Comparison of ENCODE assay signal across 24 cellular contexts in the genomic region with DNA sequence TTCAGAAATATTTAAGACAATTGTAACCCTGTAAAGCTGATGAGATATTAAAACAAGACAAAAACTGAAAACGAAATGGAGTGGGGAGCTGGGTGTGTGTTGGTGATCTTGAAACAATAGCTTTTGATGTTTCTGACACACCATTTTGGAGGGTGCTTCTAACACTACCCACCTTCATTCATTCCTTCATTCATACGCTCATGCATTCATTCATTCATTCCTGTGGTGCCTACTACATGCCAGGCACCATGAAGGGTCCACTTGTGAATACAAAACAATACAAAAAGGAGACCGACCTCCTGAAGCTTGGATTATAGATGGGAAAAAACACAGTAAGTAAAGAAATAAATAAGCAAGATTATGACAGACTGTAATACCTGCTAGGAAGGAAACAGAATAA.
DNase-seq lines count a peak whose midpoint lies in the region; ATAC-seq, FAIRE-seq and TF ChIP-seq lines count a peak whose summit lies in the region.
"Had no signal": no experiment of that assay in that cellular context is flagged by ENCODE, and none has a peak within 500 bp of the region (broad histone marks: within the 10 kb centered on the region; RNA-seq: fewer than 3 reads in every experiment).

No MANE protein-coding gene starts in this region.

- H3K79me2 ChIP-seq in HepG2 (ENCODE audit: insufficient read depth, low read length) (peaks cover 38% of the 10 kb centered on the region), SU-DHL-6 (ENCODE audit: insufficient read depth, low read length) (peaks cover 72% of the 10 kb centered on the region)

- peak overlapping the region; percentile 51 for H3K27ac Mint-ChIP-seq in memory B cell
- H3K27ac Mint-ChIP-seq: nephron progenitor cell had no signal

- FAIRE-seq in HepG2 (lab: Jason Lieb, UNC): no peak
- FAIRE-seq: GM12891, kidney, pancreas had no signal

- H2AFZ ChIP-seq in HepG2 (ENCODE audit: low read length) (no peak overlapping the region), SU-DHL-6 (ENCODE audit: low read depth, low read length, severe bottlenecking) (no peak overlapping the region)

- peaks cover 44% of the 10 kb centered on the region for H3K4me1 Mint-ChIP-seq in memory B cell

- H3K36me3 ChIP-seq in HepG2 (replicated peaks in 1 of 2; ENCODE audit: control insufficient read depth in 1 of 2, insufficient read depth in 2 of 2, low read length in 2 of 2): peaks cover 6 to 23% of the 10 kb centered on the region in 2 experiments; a peak in 4 of 5 replicates
- no peaks in the 10 kb centered on the region for H3K36me3 ChIP-seq in right lobe of liver
- H3K36me3 ChIP-seq in SU-DHL-6 (ENCODE audit: low read length): no peaks in the 10 kb centered on the region
- H3K36me3 ChIP-seq in stomach: peaks cover 0 to 4% (median 0%) of the 10 kb centered on the region in 4 donors
- H3K36me3 ChIP-seq: heart left ventricle, pancreas, right atrium auricular region, upper lobe of left lung had no signal

- POLR2A ChIA-PET in HepG2 (lab: Yijun Ruan, JAX): interaction anchor here (2.9 kb wide), 1 partner anchor 13 kb away, joined by 10 read pairs; no protein-coding TSS in a partner anchor

- H3K9ac ChIP-seq in HepG2 (ENCODE audit: insufficient read depth, low read depth, low read length): no peak overlapping the region
- no peak overlapping the region for H3K9ac ChIP-seq in SU-DHL-6 (ENCODE audit: low read length)

- CTCF ChIA-PET in HepG2 (lab: Yijun Ruan, JAX; ENCODE audit: low intra/inter-chr PET ratio, low total read pairs): no interaction called here

- peaks cover 10% of the 10 kb centered on the region; the same call in 1 of the 2 replicates for H3F3A ChIP-seq in SU-DHL-6 (ENCODE audit: insufficient read depth)

- no peak overlapping the region for H3K4me3 Mint-ChIP-seq in memory B cell
- H3K4me3 Mint-ChIP-seq: nephron progenitor cell had no signal

- DNase-seq in HepG2 (ENCODE audit: low spot score): no peak
- no peak for DNase-seq in right lobe of liver
- no peak for DNase-seq in memory B cell (ENCODE audit: low spot score in 2 of 2)
- no peak for DNase-seq in NCI-H2081 (lab: John Stamatoyannopoulos, UW)
- DNase-seq in kidney glomerular epithelial cell (lab: John Stamatoyannopoulos, UW): no peak
- no peak for DNase-seq in stomach
- DNase-seq: activated CD4-positive, CD25-positive, alpha-beta regulatory T cell; activated T-cell treated with anti-CD3 and anti-CD28 coated beads, Interleukin-2, amount 50 U/mL, for 1 hour; central memory CD4-positive, alpha-beta T cell; foreskin fibroblast; heart left ventricle; kidney; NCI-H187; NCI-H526; nephron progenitor cell; pancreas; SHP77; stimulated activated CD4-positive, alpha-beta T cell treated with anti-CD3 and anti-CD28 coated beads, Interleukin-2, amount 100 ng/mL, for 48 hours; substantia nigra; upper lobe of left lung had no signal

- H3K4me2 ChIP-seq in HepG2 (ENCODE audit: low read depth, low read length) (no peak overlapping the region), SU-DHL-6 (ENCODE audit: low read depth, low read length, poor library complexity, severe bottlenecking) (no peak overlapping the region)

- H3K9me3 Mint-ChIP-seq in memory B cell: no peaks in the 10 kb centered on the region

- H3K9me2 ChIP-seq in SU-DHL-6 (replicated peaks; ENCODE audit: insufficient read depth, low read length): no peaks in the 10 kb centered on the region

- BruUV-seq in HepG2 (replicated peaks; lab: Mats Ljungman, UMichigan): no TSS peak

- no peak for TF ChIP-seq EP300 in HepG2 (IDR thresholded peaks at IDR 0.05; ENCODE audit: low read depth in 2 of 2, low read length in 2 of 2)
- no peak for TF ChIP-seq EP300 in HepG2 (CRISPR knock-in tag; IDR thresholded peaks at IDR 0.05; ENCODE audit: borderline replicate concordance)
- TF ChIP-seq EP300 in stomach (IDR thresholded peaks at IDR 0.05): no peak

- WGBS in HepG2 (ENCODE audit: low lambda C conversion rate): 98% methylated on average over 3 of the region's 3 CpGs
- 93% methylated on average over 3 of the region's 3 CpGs for WGBS in right lobe of liver (ENCODE audit: insufficient coverage, low coverage, low lambda C conversion rate, missing lambda C conversion rate)
- WGBS in stomach, 5 donors: 76 to 91% (median 82%) methylated on average over 3 of the region's 3 CpGs

- ATAC-seq in HepG2: no peak
- no peak for ATAC-seq in right lobe of liver
- no peak for ATAC-seq in memory B cell (ENCODE audit: low read depth)
- ATAC-seq: heart left ventricle had no signal

- no peak for TF ChIP-seq RAD21 in HepG2 (CRISPR knock-in tag; IDR thresholded peaks at IDR 0.05)

- in situ Hi-C loops in HepG2 (cut with HindIII; ENCODE audit: extremely low pct_ligation_motif_present, low pct_unique_long_range_greater_than_20kb): no loop called here

- TF ChIP-seq CTCF in HepG2 (CRISPR knock-in tag; IDR thresholded peaks at IDR 0.05): no peak
- no peak for TF ChIP-seq CTCF in right lobe of liver (IDR thresholded peaks at IDR 0.05)
- no peak for TF ChIP-seq CTCF in SU-DHL-6 (IDR thresholded peaks at IDR 0.05; ENCODE audit: insufficient read depth, low read length, poor library complexity, severe bottlenecking)
- no peak for TF ChIP-seq CTCF in stomach (IDR thresholded peaks at IDR 0.05)

- H3K9me3 ChIP-seq in HepG2 (ENCODE audit: low read length) (no peaks in the 10 kb centered on the region), right lobe of liver (no peaks in the 10 kb centered on the region), SU-DHL-6 (ENCODE audit: insufficient read depth, low read length) (no peaks in the 10 kb centered on the region), stomach (no peaks in the 10 kb centered on the region)
- H3K9me3 ChIP-seq: heart left ventricle, pancreas, right atrium auricular region, upper lobe of left lung had no signal

- H3K27me3 Mint-ChIP-seq in memory B cell: no peaks in the 10 kb centered on the region

- no peak overlapping the region for H3K27ac ChIP-seq in HepG2 (ENCODE audit: extremely low read length, insufficient read depth, low read length)
- no peak overlapping the region for H3K27ac ChIP-seq in right lobe of liver
- H3K27ac ChIP-seq in SU-DHL-6 (ENCODE audit: low read depth, low read length): 0 out of 2 replicates have a peak overlapping the region, but pooled peaks have one; percentile 14
- no peak overlapping the region for H3K27ac ChIP-seq in stomach
- H3K27ac ChIP-seq: C4-2B, heart left ventricle, pancreas, right atrium auricular region had no signal

- H3K36me3 Mint-ChIP-seq in memory B cell: peaks cover 10% of the 10 kb centered on the region

- H3K27me3 ChIP-seq in HepG2 (ENCODE audit: control insufficient read depth in 1 of 2, insufficient read depth in 2 of 2, low read length in 2 of 2) (no peaks in the 10 kb centered on the region), right lobe of liver (no peaks in the 10 kb centered on the region), SU-DHL-6 (ENCODE audit: low read length) (no peaks in the 10 kb centered on the region), stomach (no peaks in the 10 kb centered on the region)
- H3K27me3 ChIP-seq: heart left ventricle, pancreas, right atrium auricular region, upper lobe of left lung had no signal

- H3K4me3 ChIP-seq in HepG2 (replicated peaks in 1 of 3; ENCODE audit: insufficient read depth in 1 of 3, low read depth in 2 of 3, low read length in 3 of 3) (no peak overlapping the region), right lobe of liver (no peak overlapping the region), SU-DHL-6 (ENCODE audit: insufficient read depth, low read length, poor library complexity, severe bottlenecking) (no peak overlapping the region), stomach (no peak overlapping the region)
- H3K4me3 ChIP-seq: heart left ventricle, pancreas, right atrium auricular region, upper lobe of left lung had no signal

- no peaks in the 10 kb centered on the region for H4K20me1 ChIP-seq in HepG2 (ENCODE audit: insufficient read depth, low read length)
- no peaks in the 10 kb centered on the region for H4K20me1 ChIP-seq in SU-DHL-6 (ENCODE audit: low read depth, low read length)

- intact Hi-C loops in HepG2 (cut with micrococcal nuclease; ENCODE audit: unreplicated experiment) (loop anchor here (10.0 kb wide), 1 partner anchor 142 kb away; no protein-coding TSS in a partner anchor), right lobe of liver (cut with DNase I) (no loop called here), stomach (cut with DNase I; ENCODE audit: low total_unique reads) (no loop called here)

- TF ChIP-seq POLR2A in HepG2 (IDR thresholded peaks at IDR 0.05; ENCODE audit: insufficient read depth in 1 of 2, low read depth in 2 of 2, low read length in 2 of 2) (no peak), right lobe of liver (IDR thresholded peaks at IDR 0.05) (no peak), stomach (IDR thresholded peaks at IDR 0.05) (no peak)

- peaks cover 57% of the 10 kb centered on the region for H3K4me1 ChIP-seq in HepG2 (ENCODE audit: insufficient read depth, low read length)
- peaks cover 0 to 23% (median 9%) of the 10 kb centered on the region in 4 donors for H3K4me1 ChIP-seq in right lobe of liver
- H3K4me1 ChIP-seq in stomach: peaks cover 15 to 42% (median 28%) of the 10 kb centered on the region in 4 donors

TF ChIP-seq in HepG2, 621 proteins besides CTCF, POLR2A, EP300 and RAD21:
- TF ChIP-seq POGZ (CRISPR knock-in tag; IDR thresholded peaks at IDR 0.05) (no peak), ZNF24 (IDR thresholded peaks at IDR 0.05) (peak; percentile 54; the same call in 1 of the 2 replicates)
- TF ChIP-seq, protein P1, sequence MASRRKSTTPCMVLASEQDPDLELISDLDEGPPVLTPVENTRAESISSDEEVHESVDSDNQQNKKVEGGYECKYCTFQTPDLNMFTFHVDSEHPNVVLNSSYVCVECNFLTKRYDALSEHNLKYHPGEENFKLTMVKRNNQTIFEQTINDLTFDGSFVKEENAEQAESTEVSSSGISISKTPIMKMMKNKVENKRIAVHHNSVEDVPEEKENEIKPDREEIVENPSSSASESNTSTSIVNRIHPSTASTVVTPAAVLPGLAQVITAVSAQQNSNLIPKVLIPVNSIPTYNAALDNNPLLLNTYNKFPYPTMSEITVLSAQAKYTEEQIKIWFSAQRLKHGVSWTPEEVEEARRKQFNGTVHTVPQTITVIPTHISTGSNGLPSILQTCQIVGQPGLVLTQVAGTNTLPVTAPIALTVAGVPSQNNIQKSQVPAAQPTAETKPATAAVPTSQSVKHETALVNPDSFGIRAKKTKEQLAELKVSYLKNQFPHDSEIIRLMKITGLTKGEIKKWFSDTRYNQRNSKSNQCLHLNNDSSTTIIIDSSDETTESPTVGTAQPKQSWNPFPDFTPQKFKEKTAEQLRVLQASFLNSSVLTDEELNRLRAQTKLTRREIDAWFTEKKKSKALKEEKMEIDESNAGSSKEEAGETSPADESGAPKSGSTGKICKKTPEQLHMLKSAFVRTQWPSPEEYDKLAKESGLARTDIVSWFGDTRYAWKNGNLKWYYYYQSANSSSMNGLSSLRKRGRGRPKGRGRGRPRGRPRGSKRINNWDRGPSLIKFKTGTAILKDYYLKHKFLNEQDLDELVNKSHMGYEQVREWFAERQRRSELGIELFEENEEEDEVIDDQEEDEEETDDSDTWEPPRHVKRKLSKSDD (CRISPR knock-in tag; IDR thresholded peaks at IDR 0.05; ENCODE audit: low read depth): no peak
